ENCODE assay signal across 21 cellular contexts in genomic region chr18:27165412-27165811, GRCh38. TPM values are rescaled to one million over a fixed set of nuclear protein-coding genes. Genes with fewer than 3 reads are reported as not detected.
DNase-seq lines count a peak whose midpoint lies in the region; ATAC-seq and TF ChIP-seq lines count a peak whose summit lies in the region.
"Had no signal": no experiment of that assay in that cellular context is flagged by ENCODE, and none has a peak within 500 bp of the region (broad histone marks: within the 10 kb centered on the region; RNA-seq: fewer than 3 reads in every experiment).

No MANE protein-coding gene starts in this region.

- H3K79me2 ChIP-seq in Loucy (ENCODE audit: insufficient read depth, low read length) = no peaks in the 10 kb centered on the region

- ATAC-seq in right cardiac atrium = no peak
- ATAC-seq: GM12878 had no signal

- H3K9me3 ChIP-seq in left ventricle myocardium inferior (replicated peaks) (no peaks in the 10 kb centered on the region), right cardiac atrium (ENCODE audit: control insufficient read depth, low read length) (no peaks in the 10 kb centered on the region), Loucy (ENCODE audit: insufficient read depth, low read depth, low read length) (no peaks in the 10 kb centered on the region)

- no peaks in the 10 kb centered on the region for H3F3A ChIP-seq in Loucy (ENCODE audit: low read depth)

- H3K4me1 ChIP-seq in left ventricle myocardium inferior (no peaks in the 10 kb centered on the region), right cardiac atrium (ENCODE audit: control insufficient read depth, insufficient read depth, low read length) (no peaks in the 10 kb centered on the region), Loucy (ENCODE audit: insufficient read depth, low read length, poor library complexity, severe bottlenecking) (peaks cover 8% of the 10 kb centered on the region)

- no peak overlapping the region for H3K4me3 ChIP-seq in left ventricle myocardium inferior
- H3K4me3 ChIP-seq in right cardiac atrium (ENCODE audit: low read length) = no peak overlapping the region
- no peak overlapping the region for H3K4me3 ChIP-seq in Loucy (ENCODE audit: low read length, poor library complexity, severe bottlenecking)
- H3K4me3 ChIP-seq in epithelial cell of esophagus (ENCODE audit: low read length) = no peak overlapping the region
- H3K4me3 ChIP-seq: GM12878, GM23248 had no signal

- H3K27ac ChIP-seq in left ventricle myocardium inferior (replicated peaks) = peak overlapping the region; percentile 49
- H3K27ac ChIP-seq in right cardiac atrium (ENCODE audit: low read length) = no peak overlapping the region
- H3K27ac ChIP-seq: GM23248 had no signal

- no peaks in the 10 kb centered on the region for H4K20me1 ChIP-seq in Loucy (ENCODE audit: insufficient read depth, low read length, poor library complexity, severe bottlenecking)

- no peaks in the 10 kb centered on the region for H3K36me3 ChIP-seq in left ventricle myocardium inferior
- H3K36me3 ChIP-seq in Loucy (ENCODE audit: insufficient read depth, low read length) = no peaks in the 10 kb centered on the region

- no peaks in the 10 kb centered on the region for H3K27me3 ChIP-seq in left ventricle myocardium inferior (ENCODE audit: low read depth)
- no peaks in the 10 kb centered on the region for H3K27me3 ChIP-seq in right cardiac atrium (ENCODE audit: control insufficient read depth, insufficient read depth)
- H3K27me3 ChIP-seq in Loucy (ENCODE audit: insufficient read depth, low read length, poor library complexity, severe bottlenecking) = no peaks in the 10 kb centered on the region

- H2AFZ ChIP-seq in Loucy (ENCODE audit: low read length) = no peak overlapping the region
- H2AFZ ChIP-seq: GM23248 had no signal

- H3K9me2 ChIP-seq in Loucy (replicated peaks; ENCODE audit: low read depth, low read length) = no peaks in the 10 kb centered on the region

- peak overlapping the region; percentile 18 for H3K4me2 ChIP-seq in Loucy (ENCODE audit: low read depth, low read length, poor library complexity, severe bottlenecking)

- no peak overlapping the region for H3K9ac ChIP-seq in Loucy (ENCODE audit: low read depth, low read length, poor library complexity, severe bottlenecking)
- H3K9ac ChIP-seq: GM23248 had no signal

- intact Hi-C loops in left ventricle myocardium inferior (cut with micrococcal nuclease) (no loop called here), right cardiac atrium (cut with DNase I) (no loop called here)

- WGBS in right cardiac atrium = 35% methylated on average over 1 of the region's 1 CpG

- DNase-seq in left ventricle myocardium inferior (no peak), right cardiac atrium (no peak), epithelial cell of esophagus (ENCODE audit: low read depth) (peak; percentile 15), NCI-H146 treated with DMSO at 0.1 percent for 48 hours (lab: John Stamatoyannopoulos, UW; ENCODE audit: unreplicated experiment) (no peak), cerebellar cortex (ENCODE audit: low spot score) (no peak)
- no peak for DNase-seq in NK-92 treated with Interleukin-12 subunit alpha and Interleukin-12 subunit beta, amount 100 ng/mL, for 24 hours (lab: John Stamatoyannopoulos, UW)
- DNase-seq: CD4-positive, alpha-beta T cell; CD8-positive, alpha-beta memory T cell; DMS 273 treated with DMSO at 0.1 percent for 48 hours; DMS79; EL; GDM1; GM23248; H7; HCEC 1CT had no signal

- TF ChIP-seq CTCF in left ventricle myocardium inferior (IDR thresholded peaks at IDR 0.05; ENCODE audit: borderline replicate concordance) = no peak
- no peak for TF ChIP-seq CTCF in Loucy (conservative IDR thresholded peaks at IDR 0.05; ENCODE audit: low read length)
- no peak for TF ChIP-seq CTCF in epithelial cell of esophagus (IDR thresholded peaks at IDR 0.05; ENCODE audit: insufficient read depth, low read depth, low read length, missing control alignments)

RNA-seq across cellular contexts. Expression of gene CHST9, which starts 19.7 kb away (rescaled TPM):
- 2.0 TPM for total RNA-seq in left ventricle myocardium inferior
- under 1 TPM; 0.21 to 0.72 (median 0.45) TPM for total RNA-seq in right cardiac atrium
- 1.3 TPM for polyA plus RNA-seq in right cardiac atrium
- total RNA-seq: A172; A673; CD4-positive, alpha-beta T cell; CD8-positive, alpha-beta memory T cell; GM12878; GM23248 had no signal
- polyA plus RNA-seq: BJ; CD14-positive monocyte; CD8-positive, alpha-beta memory T cell; GM23248 had no signal
